8 cellular contexts compared by ENCODE assay signal in genomic region chr1:179882253-179883039, GRCh38. TPM values are rescaled to one million over a fixed set of nuclear protein-coding genes. Genes with fewer than 3 reads are reported as not detected.
DNase-seq lines count a peak whose midpoint lies in the region; ATAC-seq and TF ChIP-seq lines count a peak whose summit lies in the region.

TSS of gene TOR1AIP1 (plus strand) at chr1:179882285. CDS start at chr1:179882503, 218 bp downstream.

- CTCF ChIA-PET in PC-9 (lab: Charles Lee), result no interaction called here

- peak within 1 kb of the TSS; percentile 83 for H2AFZ ChIP-seq in PC-9

- H3K9ac ChIP-seq in mucosa of rectum (ENCODE audit: low read depth in 1 of 2, low read length in 2 of 2), result peak within 1 kb of the TSS; percentile 99 to 100

- H4K20me1 ChIP-seq in PC-9 (ENCODE audit: insufficient read depth), result no peaks in the 10 kb centered on the region

- H3K36me3 ChIP-seq in PC-9 (ENCODE audit: low read depth) (no peaks in the 10 kb centered on the region), mucosa of rectum (ENCODE audit: control insufficient read depth in 2 of 2, insufficient read depth in 2 of 2, low read length in 2 of 2) (peaks cover 9 to 13% of the 10 kb centered on the region in 2 donors)

- H3F3A ChIP-seq in PC-9 (ENCODE audit: insufficient read depth, low read depth), result peaks cover 11% of the 10 kb centered on the region; the same call in 1 of the 2 replicates

- DNase-seq in DMS79 (lab: John Stamatoyannopoulos, UW), result peak; percentile 95
- DNase-seq in KBM-7, result peak; percentile 99
- peak; percentile 89 to 96 for DNase-seq in PC-9
- peak; percentile 96 for DNase-seq in activated T-cell treated with anti-CD3 and anti-CD28 coated beads, Interleukin-2, amount 50 U/mL, for 1 hour
- DNase-seq in epithelial cell of proximal tubule (ENCODE audit: low read depth), result peak; percentile 61
- peak; percentile 96 for DNase-seq in stimulated activated CD8-positive, alpha-beta memory T cell treated with anti-CD3 and anti-CD28 coated beads, Interleukin-4, amount 100 ng/mL, for 48 hours

- H3K4me3 ChIP-seq in PC-9 (peak within 1 kb of the TSS; percentile 92), epithelial cell of proximal tubule (ENCODE audit: low read depth, low read length) (peak within 1 kb of the TSS; percentile 77), mucosa of rectum (ENCODE audit: low read length in 2 of 2) (peak within 1 kb of the TSS; percentile 95 to 98)

- POLR2A ChIA-PET in PC-9 (lab: Charles Lee; ENCODE audit: unreplicated experiment), result interaction anchor here (0.6 to 1.1 kb wide), 4 partner anchors 14 to 272 kb away, joined by 3 to 7 read pairs (median 6); partner anchors contain the start of gene QSOX1

- peak within 1 kb of the TSS; percentile 90 for H3K27ac ChIP-seq in PC-9
- peak within 1 kb of the TSS; percentile 100 for H3K27ac ChIP-seq in mucosa of rectum (ENCODE audit: low read depth in 2 of 2, low read length in 2 of 2)

- H3K4me1 ChIP-seq in PC-9 (replicated peaks; ENCODE audit: insufficient read depth) (peaks cover 21% of the 10 kb centered on the region), mucosa of rectum (ENCODE audit: control insufficient read depth in 2 of 2, insufficient read depth in 2 of 2, low read length in 2 of 2) (peaks cover 9 to 15% of the 10 kb centered on the region in 2 donors)

- ATAC-seq in GM21717 (IDR thresholded peaks at IDR 0.05; ENCODE audit: unreplicated experiment), result peak; percentile 75

- peaks cover 37% of the 10 kb centered on the region for H3K79me2 ChIP-seq in PC-9 (ENCODE audit: low read depth)

- peak within 1 kb of the TSS; percentile 97 for H3K4me2 ChIP-seq in PC-9

- intact Hi-C loops in PC-9 (cut with micrococcal nuclease; ENCODE audit: unreplicated experiment), result loop anchor here (1.0 to 2.0 kb wide), 2 partner anchors 72 to 286 kb away; partner anchors contain the start of gene CEP350

- H3K27me3 ChIP-seq in PC-9 (ENCODE audit: insufficient read depth, low read depth) (no peaks in the 10 kb centered on the region), mucosa of rectum (ENCODE audit: control insufficient read depth in 2 of 2, insufficient read depth in 2 of 2, low read length in 2 of 2) (no peaks in the 10 kb centered on the region)

- peak; percentile 50 for TF ChIP-seq CTCF in PC-9 (conservative IDR thresholded peaks at IDR 0.05)
- peak; percentile 36 for TF ChIP-seq CTCF in epithelial cell of proximal tubule (conservative IDR thresholded peaks at IDR 0.05; ENCODE audit: low read depth, low read length)

- in situ Hi-C loops in KBM-7 (cut with MboI; ENCODE audit: low pct_unique_long_range_greater_than_20kb, low sequenced_read_pairs), result no loop called here

- H3K9me2 ChIP-seq in PC-9 (ENCODE audit: insufficient read depth), result no peaks in the 10 kb centered on the region

- BruUV-seq in PC-9 (replicated peaks; lab: Mats Ljungman, UMichigan), result no TSS peak

- H3K9me3 ChIP-seq in PC-9 (ENCODE audit: insufficient read depth, low read depth), result no peaks in the 10 kb centered on the region
- H3K9me3 ChIP-seq in mucosa of rectum (ENCODE audit: control insufficient read depth in 2 of 2, low read length in 2 of 2), result no peaks in the 10 kb centered on the region

RNA-seq across cellular contexts. Expression of gene TOR1AIP1, which starts in this region (rescaled TPM):
- total RNA-seq in PC-9 (2021), result 23.5 and 24.4 TPM in 2 replicates
- 35.3 and 50.5 TPM in 2 replicates for total RNA-seq in epithelial cell of proximal tubule

Comparison
In these comparisons a context has a peak if more than half of its experiments do, and no peak if none do; other contexts are left out.
1. Peak in every context shown above with its lines: DNase-seq, ATAC-seq, H3K4me3 ChIP-seq and H3K27ac ChIP-seq.